In genomic region chr17:75405365-75406221, GRCh38 we compare ENCODE assay signal across 1 cellular context.
TF ChIP-seq lines count a peak whose summit lies in the region.

Gene GRB2 (minus strand): TSS chr17:75405678. CDS start chr17:75393628, 12,050 bp downstream.

TF ChIP-seq in K562, 482 proteins besides CTCF, POLR2A, EP300 and RAD21 (continued from another document and continues in another):
- TF ChIP-seq ZNF449 (CRISPR knock-in tag; IDR thresholded peaks at IDR 0.05) (no peak), GTF2A2 (tag; IDR thresholded peaks at IDR 0.05) (no peak), FOXJ2 (tag; IDR thresholded peaks at IDR 0.05) (0 out of 2 replicates have a peak, but pooled peaks have one; percentile 7), ZNF224 (CRISPR knock-in tag; IDR thresholded peaks at IDR 0.05) (no peak), MEF2A (IDR thresholded peaks at IDR 0.05; ENCODE audit: control insufficient read depth, low read depth, low read length) (no peak), PTRF (tag; IDR thresholded peaks at IDR 0.05) (no peak), ZNF263 (CRISPR knock-in tag; IDR thresholded peaks at IDR 0.05; ENCODE audit: borderline replicate concordance) (peak; percentile 64; the same call in 1 of the 2 replicates), SRSF1 (IDR thresholded peaks at IDR 0.05; ENCODE audit: low read depth, low read length) (no peak), POLR2AphosphoS5 (IDR thresholded peaks at IDR 0.05; ENCODE audit: control insufficient read depth, insufficient read depth, low read depth, low read length) (peak; percentile 86), RBM15 (IDR thresholded peaks at IDR 0.05; ENCODE audit: insufficient read depth, low read length) (no peak), ZNF311 (CRISPR knock-in tag; IDR thresholded peaks at IDR 0.05) (no peak), NFYB (IDR thresholded peaks at IDR 0.05; ENCODE audit: extremely low read depth, insufficient read length) (no peak), NFIC (IDR thresholded peaks at IDR 0.05) (peak; percentile 38), ZNF639 (CRISPR knock-in tag; conservative IDR thresholded peaks at IDR 0.05 in 1 of 2, IDR thresholded peaks at IDR 0.05 in 1 of 2) (peak in 1 of 2 experiments; percentile 85; a peak in 2 of 4 replicates), E2F1 (CRISPR knock-in tag; IDR thresholded peaks at IDR 0.05) (no peak; the same call in 1 of the 2 replicates), ADNP (tag; IDR thresholded peaks at IDR 0.05) (no peak), ZNF175 (CRISPR knock-in tag; IDR thresholded peaks at IDR 0.05; ENCODE audit: low read depth) (no peak), PHF8 (IDR thresholded peaks at IDR 0.05; ENCODE audit: borderline replicate concordance, low read length) (peak; percentile 88; the same call in 1 of the 2 replicates), MAZ (CRISPR knock-in tag; conservative IDR thresholded peaks at IDR 0.05 in 1 of 2, IDR thresholded peaks at IDR 0.05 in 1 of 2) (peak; percentile 71 to 77; a peak in 3 of 4 replicates), ELK1 (CRISPR knock-in tag; IDR thresholded peaks at IDR 0.05) (no peak), RBM22 (IDR thresholded peaks at IDR 0.05; ENCODE audit: low read depth, low read length, poor library complexity, severe bottlenecking) (no peak), HMG20A (CRISPR knock-in tag; conservative IDR thresholded peaks at IDR 0.05) (no peak), FOXP4 (CRISPR knock-in tag; IDR thresholded peaks at IDR 0.05; ENCODE audit: borderline replicate concordance) (no peak), AFF1 (IDR thresholded peaks at IDR 0.05; ENCODE audit: low read depth in 1 of 2, partially characterized antibody in 2 of 2) (no peak), ARID3A (IDR thresholded peaks at IDR 0.05; ENCODE audit: borderline replicate concordance, low read depth, low read length) (no peak), ZNF780A (CRISPR knock-in tag; IDR thresholded peaks at IDR 0.05) (no peak), MLLT1 (IDR thresholded peaks at IDR 0.05) (no peak), PHB2 (IDR thresholded peaks at IDR 0.05; ENCODE audit: low read depth) (no peak), HNRNPUL1 (IDR thresholded peaks at IDR 0.05; ENCODE audit: low read length) (no peak), ETV6 (IDR thresholded peaks at IDR 0.05; ENCODE audit: borderline replicate concordance in 1 of 2, low read depth in 2 of 2, low read length in 1 of 2) (peak in 1 of 2 experiments; percentile 5; a peak in 1 of 4 replicates), ETV6 (CRISPR knock-in tag; IDR thresholded peaks at IDR 0.05; ENCODE audit: borderline replicate concordance) (no peak), HNRNPK (IDR thresholded peaks at IDR 0.05; ENCODE audit: low read depth, low read length, poor library complexity, severe bottlenecking) (no peak), HSF4 (CRISPR knock-in tag; IDR thresholded peaks at IDR 0.05; ENCODE audit: borderline replicate concordance) (no peak), REST (CRISPR knock-in tag; IDR thresholded peaks at IDR 0.05; ENCODE audit: low read depth) (no peak), ZNF143 (CRISPR knock-in tag; IDR thresholded peaks at IDR 0.05) (no peak), ZNF740 (CRISPR knock-in tag; IDR thresholded peaks at IDR 0.05) (0 out of 2 replicates have a peak, but pooled peaks have one; percentile 26), ZNF740 (tag; IDR thresholded peaks at IDR 0.05) (no peak), RBM34 (IDR thresholded peaks at IDR 0.05; ENCODE audit: borderline replicate concordance, insufficient read depth, low read length) (no peak), ZBED1 (IDR thresholded peaks at IDR 0.05) (no peak), ESRRA (IDR thresholded peaks at IDR 0.05; ENCODE audit: borderline replicate concordance, low read depth) (0 out of 2 replicates have a peak, but pooled peaks have one; percentile 46), ZEB2 (IDR thresholded peaks at IDR 0.05) (no peak), ZNF511 (CRISPR knock-in tag; IDR thresholded peaks at IDR 0.05) (no peak)
